Comparison of ENCODE assay signal across 1 cellular context in the genomic region with DNA sequence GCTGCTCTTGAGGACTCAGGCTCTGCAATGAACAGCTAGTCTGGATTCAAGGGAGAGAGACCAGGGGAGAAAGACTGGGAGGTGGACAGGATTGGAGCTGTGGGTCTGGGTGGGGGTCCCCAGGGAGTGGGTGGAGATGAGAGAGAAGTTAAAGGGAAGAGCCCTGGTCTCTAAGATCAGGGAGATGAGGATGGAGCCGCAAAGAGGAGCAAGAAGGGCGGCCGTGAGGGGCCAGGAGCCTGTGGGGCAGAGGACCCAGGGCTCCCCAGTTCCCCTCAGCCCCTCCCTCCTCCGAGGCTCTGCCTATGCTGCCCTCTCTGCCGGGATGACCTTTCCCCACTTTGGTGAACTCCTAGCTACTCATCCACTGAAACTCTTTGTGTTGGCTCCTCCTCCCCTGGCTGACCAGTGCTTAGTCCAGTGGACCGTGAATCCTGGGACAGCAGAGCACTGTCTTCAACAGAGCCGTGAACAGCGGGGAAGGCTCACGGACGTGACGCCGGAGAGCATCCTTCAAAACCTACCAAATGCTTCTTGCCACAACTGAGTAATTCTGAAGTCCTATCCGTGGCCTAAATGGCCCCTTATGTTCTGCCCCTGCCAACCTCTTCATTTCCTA.
TF ChIP-seq lines count a peak whose summit lies in the region.

No MANE protein-coding gene starts in this region.

TF ChIP-seq in H1, 55 proteins besides CTCF, POLR2A, EP300 and RAD21 (continued from another document):
- TF ChIP-seq KDM1A (IDR thresholded peaks at IDR 0.05; ENCODE audit: borderline replicate concordance, low read length), result no peak
- no peak for TF ChIP-seq TAF7 (optimal IDR thresholded peaks at IDR 0.05; ENCODE audit: borderline replicate concordance, low read depth, low read length)
- no peak for TF ChIP-seq POLR2AphosphoS5 (IDR thresholded peaks at IDR 0.05; ENCODE audit: low read depth, low read length)
- no peak for TF ChIP-seq MAFK (IDR thresholded peaks at IDR 0.05; ENCODE audit: low read depth, low read length)
- no peak for TF ChIP-seq KDM5A (IDR thresholded peaks at IDR 0.05; ENCODE audit: low read length)
- no peak for TF ChIP-seq PHF8 (conservative IDR thresholded peaks at IDR 0.05; ENCODE audit: low read depth, low read length)
- no peak for TF ChIP-seq SP2 (IDR thresholded peaks at IDR 0.05; ENCODE audit: low read length)
- TF ChIP-seq ATF2 (IDR thresholded peaks at IDR 0.05; ENCODE audit: low read length), result no peak
- TF ChIP-seq EGR1 (IDR thresholded peaks at IDR 0.05; ENCODE audit: borderline replicate concordance, low read depth, low read length), result no peak
- no peak for TF ChIP-seq SP1 (IDR thresholded peaks at IDR 0.05; ENCODE audit: low read depth, low read length)
- no peak for TF ChIP-seq SIN3A (conservative IDR thresholded peaks at IDR 0.05 in 1 of 2, IDR thresholded peaks at IDR 0.05 in 1 of 2; ENCODE audit: low read depth in 1 of 2, low read length in 2 of 2)
- TF ChIP-seq JUN (IDR thresholded peaks at IDR 0.05; ENCODE audit: low read depth, low read length), result no peak
- no peak for TF ChIP-seq HDAC2 (IDR thresholded peaks at IDR 0.05; ENCODE audit: borderline replicate concordance in 1 of 2, low read depth in 2 of 2, low read length in 2 of 2)
- no peak for TF ChIP-seq SIX5 (IDR thresholded peaks at IDR 0.05; ENCODE audit: low read depth, low read length)
- TF ChIP-seq SIRT6 (IDR thresholded peaks at IDR 0.05; ENCODE audit: low read length), result no peak
TF ChIP-seq in H1: peak in this region for 0.
